1 cellular context compared by ENCODE assay signal in the genomic region with DNA sequence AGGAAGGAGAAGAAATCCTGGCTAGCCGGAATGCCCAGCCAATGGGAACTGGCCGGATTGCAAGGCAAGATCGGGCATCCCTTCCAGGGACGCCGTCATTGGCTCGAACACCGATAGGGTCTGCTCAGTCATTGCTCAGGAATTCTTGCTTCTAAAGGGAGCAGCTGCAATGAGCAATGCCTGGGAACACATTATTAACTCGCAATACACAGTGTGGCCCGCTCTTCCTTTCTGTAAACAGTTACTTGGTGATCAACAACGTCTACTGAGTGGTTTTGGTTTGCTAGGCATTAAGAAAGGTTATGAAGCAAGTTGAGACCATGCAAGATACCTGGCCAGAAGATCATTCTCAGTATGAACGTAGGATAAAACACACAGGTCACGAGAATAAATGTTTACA.
TF ChIP-seq lines count a peak whose summit lies in the region.

No MANE protein-coding gene starts in this region.

TF ChIP-seq in HepG2, 621 proteins besides CTCF, POLR2A, EP300 and RAD21 (continued from another document):
- TF ChIP-seq HMGXB3 (CRISPR knock-in tag; IDR thresholded peaks at IDR 0.05; ENCODE audit: borderline replicate concordance) (peak; percentile 87), FOXP1 (IDR thresholded peaks at IDR 0.05) (no peak), FOXP1 (CRISPR knock-in tag; IDR thresholded peaks at IDR 0.05) (peak; percentile 8; the same call in 1 of the 2 replicates), TEAD3 (CRISPR knock-in tag; optimal IDR thresholded peaks at IDR 0.05; ENCODE audit: borderline replicate concordance) (peak; percentile 69), ATF3 (CRISPR knock-in tag; IDR thresholded peaks at IDR 0.05) (0 out of 2 replicates have a peak, but pooled peaks have one; percentile 47), JDP2 (CRISPR knock-in tag; IDR thresholded peaks at IDR 0.05; ENCODE audit: borderline replicate concordance) (no peak), HOXA9 (CRISPR knock-in tag; IDR thresholded peaks at IDR 0.05; ENCODE audit: borderline replicate concordance) (no peak), ZNF652 (CRISPR knock-in tag; IDR thresholded peaks at IDR 0.05; ENCODE audit: borderline replicate concordance, low read depth) (peak; percentile 27; the same call in 1 of the 2 replicates), FLYWCH1 (CRISPR knock-in tag; IDR thresholded peaks at IDR 0.05) (no peak), TGIF2 (CRISPR knock-in tag; IDR thresholded peaks at IDR 0.05) (no peak), TBX3 (IDR thresholded peaks at IDR 0.05; ENCODE audit: borderline replicate concordance) (no peak), ELK4 (CRISPR knock-in tag; IDR thresholded peaks at IDR 0.05; ENCODE audit: borderline replicate concordance) (no peak), HOXA5 (CRISPR knock-in tag; IDR thresholded peaks at IDR 0.05) (no peak), ZFX (CRISPR knock-in tag; IDR thresholded peaks at IDR 0.05; ENCODE audit: low read depth) (no peak), PCBP2 (optimal IDR thresholded peaks at IDR 0.05; ENCODE audit: low read depth, low read length, poor library complexity, severe bottlenecking) (no peak), NCOR1 (IDR thresholded peaks at IDR 0.05; ENCODE audit: borderline replicate concordance, low read length) (no peak), PHF20 (CRISPR knock-in tag; IDR thresholded peaks at IDR 0.05) (no peak), CBX5 (CRISPR knock-in tag; IDR thresholded peaks at IDR 0.05; ENCODE audit: borderline replicate concordance) (no peak), SP2 (CRISPR knock-in tag; IDR thresholded peaks at IDR 0.05) (no peak), XRCC5 (optimal IDR thresholded peaks at IDR 0.05; ENCODE audit: low read length) (peak; percentile 50), PAWR (CRISPR knock-in tag; IDR thresholded peaks at IDR 0.05; ENCODE audit: borderline replicate concordance) (no peak), SAP130 (CRISPR knock-in tag; IDR thresholded peaks at IDR 0.05; ENCODE audit: low read depth) (no peak), SIN3B (IDR thresholded peaks at IDR 0.05; ENCODE audit: low read length) (no peak), ZNF644 (CRISPR knock-in tag; IDR thresholded peaks at IDR 0.05; ENCODE audit: low read depth) (peak; percentile 40; the same call in 1 of the 2 replicates), HMG20A (CRISPR knock-in tag; IDR thresholded peaks at IDR 0.05; ENCODE audit: borderline replicate concordance) (peak; percentile 6; the same call in 1 of the 2 replicates), SPEN (CRISPR knock-in tag; IDR thresholded peaks at IDR 0.05; ENCODE audit: low read depth) (peak; percentile 32; the same call in 1 of the 2 replicates), SMAD9 (CRISPR knock-in tag; IDR thresholded peaks at IDR 0.05) (no peak), NFYB (CRISPR knock-in tag; IDR thresholded peaks at IDR 0.05) (peak; percentile 63), FOSL2 (CRISPR knock-in tag; IDR thresholded peaks at IDR 0.05) (peak; percentile 89), ATF1 (CRISPR knock-in tag; IDR thresholded peaks at IDR 0.05) (0 out of 2 replicates have a peak, but pooled peaks have one; percentile 22), ZBTB25 (CRISPR knock-in tag; IDR thresholded peaks at IDR 0.05) (0 out of 2 replicates have a peak, but pooled peaks have one; percentile 23)
- TF ChIP-seq, protein P1, sequence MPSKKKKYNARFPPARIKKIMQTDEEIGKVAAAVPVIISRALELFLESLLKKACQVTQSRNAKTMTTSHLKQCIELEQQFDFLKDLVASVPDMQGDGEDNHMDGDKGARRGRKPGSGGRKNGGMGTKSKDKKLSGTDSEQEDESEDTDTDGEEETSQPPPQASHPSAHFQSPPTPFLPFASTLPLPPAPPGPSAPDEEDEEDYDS (CRISPR knock-in tag; IDR thresholded peaks at IDR 0.05) = no peak
- TF ChIP-seq, protein P2, sequence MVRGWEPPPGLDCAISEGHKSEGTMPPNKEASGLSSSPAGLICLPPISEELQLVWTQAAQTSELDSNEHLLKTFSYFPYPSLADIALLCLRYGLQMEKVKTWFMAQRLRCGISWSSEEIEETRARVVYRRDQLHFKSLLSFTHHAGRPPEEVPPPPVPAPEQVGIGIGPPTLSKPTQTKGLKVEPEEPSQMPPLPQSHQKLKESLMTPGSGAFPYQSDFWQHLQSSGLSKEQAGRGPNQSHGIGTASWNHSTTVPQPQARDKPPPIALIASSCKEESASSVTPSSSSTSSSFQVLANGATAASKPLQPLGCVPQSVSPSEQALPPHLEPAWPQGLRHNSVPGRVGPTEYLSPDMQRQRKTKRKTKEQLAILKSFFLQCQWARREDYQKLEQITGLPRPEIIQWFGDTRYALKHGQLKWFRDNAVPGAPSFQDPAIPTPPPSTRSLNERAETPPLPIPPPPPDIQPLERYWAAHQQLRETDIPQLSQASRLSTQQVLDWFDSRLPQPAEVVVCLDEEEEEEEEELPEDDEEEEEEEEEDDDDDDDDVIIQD (CRISPR knock-in tag; IDR thresholded peaks at IDR 0.05; ENCODE audit: low read depth) = 0 out of 2 replicates have a peak, but pooled peaks have one; percentile 20
- TF ChIP-seq, protein P3, sequence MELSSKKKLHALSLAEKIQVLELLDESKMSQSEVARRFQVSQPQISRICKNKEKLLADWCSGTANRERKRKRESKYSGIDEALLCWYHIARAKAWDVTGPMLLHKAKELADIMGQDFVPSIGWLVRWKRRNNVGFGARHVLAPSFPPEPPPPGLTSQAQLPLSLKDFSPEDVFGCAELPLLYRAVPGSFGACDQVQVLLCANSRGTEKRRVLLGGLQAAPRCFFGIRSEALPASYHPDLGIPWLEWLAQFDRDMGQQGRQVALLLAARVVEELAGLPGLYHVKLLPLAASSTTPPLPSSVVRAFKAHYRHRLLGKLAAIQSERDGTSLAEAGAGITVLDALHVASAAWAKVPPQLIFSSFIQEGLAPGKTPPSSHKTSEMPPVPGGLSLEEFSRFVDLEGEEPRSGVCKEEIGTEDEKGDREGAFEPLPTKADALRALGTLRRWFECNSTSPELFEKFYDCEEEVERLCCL (CRISPR knock-in tag; IDR thresholded peaks at IDR 0.05; ENCODE audit: borderline replicate concordance) = no peak
- TF ChIP-seq, protein P4, sequence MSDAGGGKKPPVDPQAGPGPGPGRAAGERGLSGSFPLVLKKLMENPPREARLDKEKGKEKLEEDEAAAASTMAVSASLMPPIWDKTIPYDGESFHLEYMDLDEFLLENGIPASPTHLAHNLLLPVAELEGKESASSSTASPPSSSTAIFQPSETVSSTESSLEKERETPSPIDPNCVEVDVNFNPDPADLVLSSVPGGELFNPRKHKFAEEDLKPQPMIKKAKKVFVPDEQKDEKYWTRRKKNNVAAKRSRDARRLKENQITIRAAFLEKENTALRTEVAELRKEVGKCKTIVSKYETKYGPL (CRISPR knock-in tag; IDR thresholded peaks at IDR 0.05) = no peak
- TF ChIP-seq, protein P5, sequence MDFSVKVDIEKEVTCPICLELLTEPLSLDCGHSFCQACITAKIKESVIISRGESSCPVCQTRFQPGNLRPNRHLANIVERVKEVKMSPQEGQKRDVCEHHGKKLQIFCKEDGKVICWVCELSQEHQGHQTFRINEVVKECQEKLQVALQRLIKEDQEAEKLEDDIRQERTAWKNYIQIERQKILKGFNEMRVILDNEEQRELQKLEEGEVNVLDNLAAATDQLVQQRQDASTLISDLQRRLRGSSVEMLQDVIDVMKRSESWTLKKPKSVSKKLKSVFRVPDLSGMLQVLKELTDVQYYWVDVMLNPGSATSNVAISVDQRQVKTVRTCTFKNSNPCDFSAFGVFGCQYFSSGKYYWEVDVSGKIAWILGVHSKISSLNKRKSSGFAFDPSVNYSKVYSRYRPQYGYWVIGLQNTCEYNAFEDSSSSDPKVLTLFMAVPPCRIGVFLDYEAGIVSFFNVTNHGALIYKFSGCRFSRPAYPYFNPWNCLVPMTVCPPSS (IDR thresholded peaks at IDR 0.05) = no peak
